Comparison of ENCODE assay signal across 12 cellular contexts in genomic region chr10:125538947-125539649, GRCh38.
DNase-seq lines count a peak whose midpoint lies in the region; ATAC-seq and TF ChIP-seq lines count a peak whose summit lies in the region.
"Had no signal": no experiment of that assay in that cellular context is flagged by ENCODE, and none has a peak within 500 bp of the region (broad histone marks: within the 10 kb centered on the region; RNA-seq: fewer than 3 reads in every experiment).

No MANE protein-coding gene starts in this region.

- no peak overlapping the region for H3K27ac ChIP-seq in PC-9

- no peak overlapping the region for H3K4me3 ChIP-seq in PC-9

- DNase-seq in DMS 273 (lab: John Stamatoyannopoulos, UW; ENCODE audit: unreplicated experiment), result peak; percentile 86
- DNase-seq in NCI-H187 (lab: John Stamatoyannopoulos, UW), result peak; percentile 27 to 29
- DNase-seq in PC-9, result peak; percentile 18 to 43
- DNase-seq in mucosa of gallbladder (ENCODE audit: low spot score), result peak; percentile 56
- DNase-seq in AG20443 (ENCODE audit: low spot score), result no peak
- DNase-seq: activated CD8-positive, alpha-beta memory T cell treated with anti-CD3 and anti-CD28 coated beads, Interleukin-2, amount 10 ng/mL, durations not matched to agents 7 days and 5 days; NK-92 treated with Interleukin-12 subunit alpha and Interleukin-12 subunit beta, amount 100 ng/mL, for 24 hours; stimulated activated naive B cell treated with anti-CD40 and anti-IgM and Interleukin-4, amounts not matched to agents 10 μg/mL and 1 μg/mL and 100 μg/mL, for 72 hours; T-helper 1 cell had no signal

- no TSS peak for BruUV-seq in PC-9 (replicated peaks; lab: Mats Ljungman, UMichigan)

- peak overlapping the region; percentile 58 for H3K4me2 ChIP-seq in PC-9

- H3K36me3 ChIP-seq in PC-9 (ENCODE audit: low read depth), result no peaks in the 10 kb centered on the region

- H3K4me1 ChIP-seq in PC-9 (replicated peaks; ENCODE audit: insufficient read depth), result peaks cover 5% of the 10 kb centered on the region

- intact Hi-C loops in PC-9 (cut with micrococcal nuclease; ENCODE audit: unreplicated experiment), result no loop called here

- H3F3A ChIP-seq in PC-9 (ENCODE audit: insufficient read depth, low read depth), result no peaks in the 10 kb centered on the region

- POLR2A ChIA-PET in PC-9 (lab: Charles Lee; ENCODE audit: unreplicated experiment), result interaction anchor here (0.6 kb wide), 1 partner anchor 89 kb away, joined by 3 read pairs; no protein-coding TSS in a partner anchor

- CTCF ChIA-PET in PC-9 (lab: Charles Lee), result no interaction called here

- ATAC-seq in HG02870 (IDR thresholded peaks at IDR 0.05; ENCODE audit: unreplicated experiment), result no peak
- no peak for ATAC-seq in GM19324 (IDR thresholded peaks at IDR 0.05; ENCODE audit: low FRiP score, unreplicated experiment)
- ATAC-seq in GM21515 (IDR thresholded peaks at IDR 0.05; ENCODE audit: unreplicated experiment), result no peak
- ATAC-seq: activated CD8-positive, alpha-beta memory T cell treated with anti-CD3 and anti-CD28 coated beads, Interleukin-2, amount 10 ng/mL, durations not matched to agents 7 days and 5 days; stimulated activated naive B cell treated with anti-CD40 and anti-IgM and Interleukin-4, amounts not matched to agents 10 μg/mL and 1 μg/mL and 100 μg/mL, for 72 hours had no signal

- no peaks in the 10 kb centered on the region for H3K79me2 ChIP-seq in PC-9 (ENCODE audit: low read depth)

- H4K20me1 ChIP-seq in PC-9 (ENCODE audit: insufficient read depth), result no peaks in the 10 kb centered on the region

- no peaks in the 10 kb centered on the region for H3K9me3 ChIP-seq in PC-9 (ENCODE audit: insufficient read depth, low read depth)

- TF ChIP-seq CTCF in PC-9 (conservative IDR thresholded peaks at IDR 0.05), result no peak

- no peaks in the 10 kb centered on the region for H3K9me2 ChIP-seq in PC-9 (ENCODE audit: insufficient read depth)

- no peaks in the 10 kb centered on the region for H3K27me3 ChIP-seq in PC-9 (ENCODE audit: insufficient read depth, low read depth)

- H2AFZ ChIP-seq in PC-9, result no peak overlapping the region
